Comparison of ENCODE assay signal across 1 cellular context in the genomic region with DNA sequence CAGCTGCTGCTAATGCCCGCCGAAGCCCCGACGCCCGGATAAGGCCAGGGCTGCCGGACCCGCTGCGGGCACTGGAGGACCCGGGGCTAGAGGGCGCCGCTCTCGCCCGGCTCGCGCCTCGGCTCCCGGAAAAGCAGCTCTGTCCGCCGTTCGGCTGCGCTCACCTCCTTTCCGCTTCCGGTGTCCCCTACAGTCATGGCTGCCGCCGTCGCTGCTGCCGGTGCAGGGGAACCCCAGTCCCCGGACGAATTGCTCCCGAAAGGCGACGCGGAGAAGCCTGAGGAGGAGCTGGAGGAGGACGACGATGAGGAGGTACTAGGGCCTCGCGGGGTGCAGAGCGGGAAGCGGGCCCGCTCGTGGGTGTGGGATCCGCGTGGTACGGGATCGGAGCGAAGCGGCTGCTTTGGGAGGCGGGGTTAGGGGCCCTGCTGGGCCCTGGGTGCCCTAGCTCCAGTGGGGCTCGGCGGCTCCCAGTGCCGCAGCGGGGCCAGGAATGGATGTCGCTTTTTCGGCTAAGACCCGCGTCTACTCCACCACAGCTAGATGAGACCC.
A peak's percentile ranks its signal among the peaks of the same experiment; 100 is the strongest.
TF ChIP-seq lines count a peak whose summit lies in the region.

Gene TOMM22 (plus strand): TSS at position 174 of the 552 bp plus-strand sequence. CDS start 22 bp downstream, at position 196.

TF ChIP-seq in GM12878, 131 proteins besides CTCF, POLR2A, EP300 and RAD21 (continued from another document and continues in another):
- TF ChIP-seq NR2F1 (conservative IDR thresholded peaks at IDR 0.05) (peak; percentile 55; the same call in 1 of the 2 replicates), RCOR1 (conservative IDR thresholded peaks at IDR 0.05; ENCODE audit: low read depth, low read length) (0 out of 2 replicates have a peak, but pooled peaks have one; percentile 80), NKRF (conservative IDR thresholded peaks at IDR 0.05) (peak; percentile 93), SMAD5 (IDR thresholded peaks at IDR 0.05; ENCODE audit: low read depth) (peak; percentile 88), BACH1 (IDR thresholded peaks at IDR 0.05; ENCODE audit: borderline replicate concordance) (peak; percentile 46; the same call in 1 of the 2 replicates), PBX3 (IDR thresholded peaks at IDR 0.05; ENCODE audit: insufficient replicate concordance, low read depth, low read length) (peak; percentile 4), ZNF622 (IDR thresholded peaks at IDR 0.05) (no peak), CBX3 (IDR thresholded peaks at IDR 0.05; ENCODE audit: borderline replicate concordance, low read depth) (no peak), CREM (IDR thresholded peaks at IDR 0.05; ENCODE audit: low read depth) (peak; percentile 78), KLF5 (IDR thresholded peaks at IDR 0.05; ENCODE audit: partially characterized antibody) (peak; percentile 84), MEF2A (IDR thresholded peaks at IDR 0.05; ENCODE audit: insufficient read depth, low read depth, low read length) (peak; percentile 59; the same call in 1 of the 2 replicates), POLR2AphosphoS5 (IDR thresholded peaks at IDR 0.05; ENCODE audit: low read length) (peak; percentile 93), SREBF1 (IDR thresholded peaks at IDR 0.05; ENCODE audit: low read length) (peak; percentile 42; the same call in 1 of the 2 replicates), TCF7 (IDR thresholded peaks at IDR 0.05; ENCODE audit: borderline replicate concordance) (no peak), SMAD1 (IDR thresholded peaks at IDR 0.05; ENCODE audit: low read depth, partially characterized antibody) (peak; percentile 53), GATAD2B (conservative IDR thresholded peaks at IDR 0.05; ENCODE audit: low read depth) (peak; percentile 71), NFIC (IDR thresholded peaks at IDR 0.05; ENCODE audit: low read depth, low read length) (peak; percentile 48; the same call in 1 of the 2 replicates), POLR2AphosphoS2 (IDR thresholded peaks at IDR 0.05; ENCODE audit: low read depth, low read length) (peak; percentile 79; the same call in 1 of the 2 replicates), SUZ12 (IDR thresholded peaks at IDR 0.05; ENCODE audit: unreplicated experiment) (no peak), LARP7 (IDR thresholded peaks at IDR 0.05) (peak; percentile 94), SP1 (IDR thresholded peaks at IDR 0.05; ENCODE audit: low read depth, low read length) (peak; percentile 64), HDAC2 (IDR thresholded peaks at IDR 0.05) (peak; percentile 99; the same call in 1 of the 2 replicates), KAT2A (conservative IDR thresholded peaks at IDR 0.05; ENCODE audit: control insufficient read depth, low read depth, low read length) (no peak), ZBTB40 (IDR thresholded peaks at IDR 0.05; ENCODE audit: borderline replicate concordance) (peak; percentile 98), YY1 (IDR thresholded peaks at IDR 0.05; ENCODE audit: low read depth, low read length) (peak; percentile 99), BCL11A (IDR thresholded peaks at IDR 0.05; ENCODE audit: low read depth, low read length) (no peak), SKIL (IDR thresholded peaks at IDR 0.05; ENCODE audit: low read depth, poor library complexity, severe bottlenecking) (no peak), GABPA (IDR thresholded peaks at IDR 0.05; ENCODE audit: low read depth) (peak; percentile 99), RUNX3 (IDR thresholded peaks at IDR 0.05; ENCODE audit: low read length) (peak; percentile 79), BRCA1 (IDR thresholded peaks at IDR 0.05; ENCODE audit: low read depth, low read length) (no peak), BCL3 (IDR thresholded peaks at IDR 0.05; ENCODE audit: borderline replicate concordance, insufficient read depth, low read depth, low read length, poor library complexity, severe bottlenecking) (peak; percentile 13), MTA3 (IDR thresholded peaks at IDR 0.05; ENCODE audit: borderline replicate concordance, low read length) (no peak; the same call in 1 of the 2 replicates), SREBF2 (IDR thresholded peaks at IDR 0.05; ENCODE audit: low read length) (peak; percentile 71), ZNF207 (IDR thresholded peaks at IDR 0.05; ENCODE audit: borderline replicate concordance) (peak; percentile 97), CREB1 (IDR thresholded peaks at IDR 0.05; ENCODE audit: low read depth) (peak; percentile 66; the same call in 1 of the 2 replicates), KDM1A (IDR thresholded peaks at IDR 0.05; ENCODE audit: borderline replicate concordance) (no peak)
- TF ChIP-seq, protein P1, sequence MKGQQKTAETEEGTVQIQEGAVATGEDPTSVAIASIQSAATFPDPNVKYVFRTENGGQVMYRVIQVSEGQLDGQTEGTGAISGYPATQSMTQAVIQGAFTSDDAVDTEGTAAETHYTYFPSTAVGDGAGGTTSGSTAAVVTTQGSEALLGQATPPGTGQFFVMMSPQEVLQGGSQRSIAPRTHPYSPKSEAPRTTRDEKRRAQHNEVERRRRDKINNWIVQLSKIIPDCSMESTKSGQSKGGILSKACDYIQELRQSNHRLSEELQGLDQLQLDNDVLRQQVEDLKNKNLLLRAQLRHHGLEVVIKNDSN (IDR thresholded peaks at IDR 0.05; ENCODE audit: borderline replicate concordance, extremely low read length, insufficient read depth, low read depth, low read length), result no peak
- TF ChIP-seq, protein P2, sequence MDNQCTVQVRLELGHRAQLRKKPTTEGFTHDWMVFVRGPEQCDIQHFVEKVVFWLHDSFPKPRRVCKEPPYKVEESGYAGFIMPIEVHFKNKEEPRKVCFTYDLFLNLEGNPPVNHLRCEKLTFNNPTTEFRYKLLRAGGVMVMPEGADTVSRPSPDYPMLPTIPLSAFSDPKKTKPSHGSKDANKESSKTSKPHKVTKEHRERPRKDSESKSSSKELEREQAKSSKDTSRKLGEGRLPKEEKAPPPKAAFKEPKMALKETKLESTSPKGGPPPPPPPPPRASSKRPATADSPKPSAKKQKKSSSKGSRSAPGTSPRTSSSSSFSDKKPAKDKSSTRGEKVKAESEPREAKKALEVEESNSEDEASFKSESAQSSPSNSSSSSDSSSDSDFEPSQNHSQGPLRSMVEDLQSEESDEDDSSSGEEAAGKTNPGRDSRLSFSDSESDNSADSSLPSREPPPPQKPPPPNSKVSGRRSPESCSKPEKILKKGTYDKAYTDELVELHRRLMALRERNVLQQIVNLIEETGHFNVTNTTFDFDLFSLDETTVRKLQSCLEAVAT (IDR thresholded peaks at IDR 0.05), result no peak
- TF ChIP-seq, protein P3, sequence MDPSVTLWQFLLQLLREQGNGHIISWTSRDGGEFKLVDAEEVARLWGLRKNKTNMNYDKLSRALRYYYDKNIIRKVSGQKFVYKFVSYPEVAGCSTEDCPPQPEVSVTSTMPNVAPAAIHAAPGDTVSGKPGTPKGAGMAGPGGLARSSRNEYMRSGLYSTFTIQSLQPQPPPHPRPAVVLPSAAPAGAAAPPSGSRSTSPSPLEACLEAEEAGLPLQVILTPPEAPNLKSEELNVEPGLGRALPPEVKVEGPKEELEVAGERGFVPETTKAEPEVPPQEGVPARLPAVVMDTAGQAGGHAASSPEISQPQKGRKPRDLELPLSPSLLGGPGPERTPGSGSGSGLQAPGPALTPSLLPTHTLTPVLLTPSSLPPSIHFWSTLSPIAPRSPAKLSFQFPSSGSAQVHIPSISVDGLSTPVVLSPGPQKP (IDR thresholded peaks at IDR 0.05; ENCODE audit: low read depth, low read length), result peak; percentile 90
- TF ChIP-seq, protein P4, sequence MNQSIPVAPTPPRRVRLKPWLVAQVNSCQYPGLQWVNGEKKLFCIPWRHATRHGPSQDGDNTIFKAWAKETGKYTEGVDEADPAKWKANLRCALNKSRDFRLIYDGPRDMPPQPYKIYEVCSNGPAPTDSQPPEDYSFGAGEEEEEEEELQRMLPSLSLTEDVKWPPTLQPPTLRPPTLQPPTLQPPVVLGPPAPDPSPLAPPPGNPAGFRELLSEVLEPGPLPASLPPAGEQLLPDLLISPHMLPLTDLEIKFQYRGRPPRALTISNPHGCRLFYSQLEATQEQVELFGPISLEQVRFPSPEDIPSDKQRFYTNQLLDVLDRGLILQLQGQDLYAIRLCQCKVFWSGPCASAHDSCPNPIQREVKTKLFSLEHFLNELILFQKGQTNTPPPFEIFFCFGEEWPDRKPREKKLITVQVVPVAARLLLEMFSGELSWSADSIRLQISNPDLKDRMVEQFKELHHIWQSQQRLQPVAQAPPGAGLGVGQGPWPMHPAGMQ (IDR thresholded peaks at IDR 0.05; ENCODE audit: borderline replicate concordance), result no peak
